Comparison of ENCODE assay signal across 17 cellular contexts in the genomic region with DNA sequence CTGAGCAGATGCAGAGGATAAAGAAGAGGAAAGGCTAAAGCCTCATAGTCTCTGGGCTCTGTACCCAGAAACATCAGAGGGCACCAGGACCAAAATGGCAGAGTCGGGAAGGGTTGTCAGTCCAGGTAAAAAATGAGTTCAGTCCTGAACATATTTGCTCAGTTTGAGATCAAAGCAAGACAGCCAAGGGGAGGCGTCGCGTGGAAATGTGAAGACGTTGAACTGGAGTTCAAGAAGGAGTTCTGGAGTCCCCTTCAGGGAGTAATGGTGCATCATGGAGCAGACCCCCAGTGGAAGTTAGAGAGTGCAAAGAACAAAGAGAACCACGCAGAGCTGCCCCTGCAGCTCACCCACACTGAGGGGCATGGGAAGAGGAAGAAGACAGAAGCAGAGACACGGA. TPM values are rescaled to one million over a fixed set of nuclear protein-coding genes. Genes with fewer than 3 reads are reported as not detected.
DNase-seq lines count a peak whose midpoint lies in the region; ATAC-seq and TF ChIP-seq lines count a peak whose summit lies in the region.
"Had no signal": no experiment of that assay in that cellular context is flagged by ENCODE, and none has a peak within 500 bp of the region (broad histone marks: within the 10 kb centered on the region; RNA-seq: fewer than 3 reads in every experiment).

No MANE protein-coding gene starts in this region.

- H3K4me1 ChIP-seq in tibial artery (peaks cover 9 to 80% (median 57%) of the 10 kb centered on the region in 4 donors), BE2C (no peaks in the 10 kb centered on the region)

- H3K36me3 Mint-ChIP-seq in chondrocyte (ENCODE audit: low read depth) (peaks cover 43% of the 10 kb centered on the region), neural crest cell (ENCODE audit: low read depth) (no peaks in the 10 kb centered on the region), WTC11 (no peaks in the 10 kb centered on the region)
- H3K36me3 Mint-ChIP-seq: CD14-positive monocyte had no signal

- no peak for ATAC-seq in WTC11
- ATAC-seq: stimulated activated naive CD8-positive, alpha-beta T cell treated with anti-CD3 and anti-CD28 coated beads, Interleukin-15, amount 100 ng/mL, for 72 hours had no signal

- H3K4me3 ChIP-seq in fibroblast of villous mesenchyme (ENCODE audit: low read depth, low read length) (peak overlapping the region; percentile 31), tibial artery (peak overlapping the region; percentile 20 to 30), BE2C (ENCODE audit: low read depth, low read length) (no peak overlapping the region)

- H3K9me3 ChIP-seq in tibial artery = no peaks in the 10 kb centered on the region
- H3K9me3 ChIP-seq in BE2C = no peaks in the 10 kb centered on the region

- peak overlapping the region; percentile 94 for H3K4me3 Mint-ChIP-seq in chondrocyte (ENCODE audit: unreplicated experiment)
- H3K4me3 Mint-ChIP-seq in neural crest cell = peak overlapping the region; percentile 2
- H3K4me3 Mint-ChIP-seq in WTC11 = no peak overlapping the region
- H3K4me3 Mint-ChIP-seq: stimulated activated naive CD8-positive, alpha-beta T cell treated with anti-CD3 and anti-CD28 coated beads, Interleukin-15, amount 100 ng/mL, for 72 hours had no signal

- POLR2A ChIA-PET in WTC11 (lab: Charles Lee) = no interaction called here

- no peaks in the 10 kb centered on the region for H3K27me3 Mint-ChIP-seq in chondrocyte (ENCODE audit: low read depth)
- peaks cover 2% of the 10 kb centered on the region for H3K27me3 Mint-ChIP-seq in neural crest cell (ENCODE audit: low read depth)
- H3K27me3 Mint-ChIP-seq in WTC11 (ENCODE audit: low read depth) = peaks cover 17% of the 10 kb centered on the region

- intact Hi-C loops in tibial artery (cut with DNase I; ENCODE audit: low total_unique reads) = loop anchor here (10.0 kb wide), 1 partner anchor 77 kb away; no protein-coding TSS in a partner anchor

- peaks cover 0 to 4% (median 0%) of the 10 kb centered on the region in 3 donors for H3K36me3 ChIP-seq in tibial artery
- no peaks in the 10 kb centered on the region for H3K36me3 ChIP-seq in BE2C

- no peaks in the 10 kb centered on the region for H3K27me3 ChIP-seq in tibial artery
- H3K27me3 ChIP-seq in BE2C = peaks cover 84% of the 10 kb centered on the region

- H3K27ac Mint-ChIP-seq in chondrocyte (ENCODE audit: unreplicated experiment) = peak overlapping the region; percentile 91
- H3K27ac Mint-ChIP-seq in neural crest cell (ENCODE audit: unreplicated experiment) = no peak overlapping the region
- no peak overlapping the region for H3K27ac Mint-ChIP-seq in WTC11

- CTCF ChIA-PET in WTC11 (lab: Charles Lee) = interaction anchor here (1.3 kb wide), 1 partner anchor 55 kb away, joined by 3 read pairs; no protein-coding TSS in a partner anchor

- H3K9me3 Mint-ChIP-seq in chondrocyte (ENCODE audit: low read depth) (no peaks in the 10 kb centered on the region), neural crest cell (no peaks in the 10 kb centered on the region), WTC11 (no peaks in the 10 kb centered on the region)
- H3K9me3 Mint-ChIP-seq: stimulated activated naive CD8-positive, alpha-beta T cell treated with anti-CD3 and anti-CD28 coated beads, Interleukin-15, amount 100 ng/mL, for 72 hours had no signal

- TF ChIP-seq CTCF in chondrocyte (IDR thresholded peaks at IDR 0.05) = no peak
- no peak for TF ChIP-seq CTCF in fibroblast of villous mesenchyme (IDR thresholded peaks at IDR 0.05; ENCODE audit: insufficient read depth, low read depth, low read length)
- TF ChIP-seq CTCF in neural crest cell (conservative IDR thresholded peaks at IDR 0.05) = no peak
- TF ChIP-seq CTCF in tibial artery (IDR thresholded peaks at IDR 0.05) = no peak
- TF ChIP-seq CTCF in WTC11 (IDR thresholded peaks at IDR 0.05) = no peak
- TF ChIP-seq CTCF in BE2C (IDR thresholded peaks at IDR 0.05; ENCODE audit: low read depth, low read length) = no peak

- no peak for DNase-seq in chondrocyte (ENCODE audit: low spot score)
- DNase-seq in fibroblast of villous mesenchyme (ENCODE audit: low read depth) = no peak
- no peak for DNase-seq in neural crest cell (ENCODE audit: low read depth, low spot score)
- DNase-seq in tibial artery = no peak
- no peak for DNase-seq in cerebellar cortex (ENCODE audit: low spot score)
- no peak for DNase-seq in WTC11 (ENCODE audit: low spot score)
- no peak for DNase-seq in BE2C
- DNase-seq: activated CD4-positive, alpha-beta T cell treated with anti-CD3 and anti-CD28 coated beads, Interleukin-2, amount 50 U/mL, for 4 hours; cortex of kidney; DMS53; erythroblast; NCI-H2029 treated with DMSO at 0.1 percent for 48 hours; NCI-H524 treated with DMSO at 0.1 percent for 48 hours; occipital lobe; OCI-M1; stimulated activated naive CD8-positive, alpha-beta T cell treated with anti-CD3 and anti-CD28 coated beads, Interleukin-15, amount 100 ng/mL, for 72 hours had no signal

- H3K27ac ChIP-seq in tibial artery = peak overlapping the region; percentile 96 to 99

- H3K4me1 Mint-ChIP-seq in chondrocyte (ENCODE audit: low read depth) (peaks cover 70% of the 10 kb centered on the region), neural crest cell (peaks cover 25% of the 10 kb centered on the region), WTC11 (peaks cover 47% of the 10 kb centered on the region)
- H3K4me1 Mint-ChIP-seq: CD14-positive monocyte had no signal

TF ChIP-seq in WTC11, 78 proteins besides CTCF, POLR2A, EP300 and RAD21:
- TF ChIP-seq GABPB1 (CRISPR knock-in tag; IDR thresholded peaks at IDR 0.05) (no peak), TEAD4 (CRISPR knock-in tag; IDR thresholded peaks at IDR 0.05) (no peak), JAZF1 (CRISPR knock-in tag; IDR thresholded peaks at IDR 0.05) (no peak), NFATC4 (CRISPR knock-in tag; IDR thresholded peaks at IDR 0.05) (no peak), RORB (CRISPR knock-in tag; IDR thresholded peaks at IDR 0.05) (no peak), ERG (CRISPR knock-in tag; IDR thresholded peaks at IDR 0.05) (no peak), ZNF423 (CRISPR knock-in tag; IDR thresholded peaks at IDR 0.05) (no peak), IRF2 (CRISPR knock-in tag; IDR thresholded peaks at IDR 0.05; ENCODE audit: borderline replicate concordance, low read depth) (no peak)

RNA-seq across cellular contexts. Expression of gene COL4A1, which starts 4.8 kb away (rescaled TPM):
- total RNA-seq in chondrocyte (2,319 to 5,210 TPM (median 5,209 TPM) in 3 replicates), fibroblast of villous mesenchyme (1,391 and 1,673 TPM in 2 replicates), neural crest cell (65.5 and 67.9 TPM in 2 replicates), WTC11 (2021) (75.0 to 89.6 TPM (median 82.3 TPM) in 3 replicates)
- 4.1 TPM for polyA plus RNA-seq in BE2C (2012; ENCODE audit: insufficient read depth, insufficient read length, low read depth)

RNA-seq across cellular contexts. Expression of gene COL4A2, which starts 4.9 kb away (rescaled TPM):
- total RNA-seq in chondrocyte (1,370 to 2,411 TPM (median 2,366 TPM) in 3 replicates), fibroblast of villous mesenchyme (756 and 1,116 TPM in 2 replicates), neural crest cell (159 and 164 TPM in 2 replicates), WTC11 (2021) (102 to 109 TPM (median 106 TPM) in 3 replicates)
- polyA plus RNA-seq in BE2C (2012; ENCODE audit: insufficient read depth, insufficient read length, low read depth) = 11.5 TPM
- polyA plus RNA-seq: CD14-positive monocyte had no signal

Comparison
In these comparisons a context has a peak if more than half of its experiments do, and no peak if none do; other contexts are left out.
1. RNA of gene COL4A1, which starts 4.8 kb away (total RNA-seq): 2,319 to 5,210 TPM in chondrocyte and 1,391 to 1,673 TPM in fibroblast of villous mesenchyme; 75.0 to 89.6 TPM in WTC11 and 65.5 to 67.9 TPM in neural crest cell; every median in the first group is over 10 times any median in the second.